ENCODE assay signal across 8 cellular contexts in genomic region chr12:112125250-112125999, GRCh38. TPM values are rescaled to one million over a fixed set of nuclear protein-coding genes. Genes with fewer than 3 reads are reported as not detected.
DNase-seq lines count a peak whose midpoint lies in the region; ATAC-seq and TF ChIP-seq lines count a peak whose summit lies in the region.

A gene with protein sequence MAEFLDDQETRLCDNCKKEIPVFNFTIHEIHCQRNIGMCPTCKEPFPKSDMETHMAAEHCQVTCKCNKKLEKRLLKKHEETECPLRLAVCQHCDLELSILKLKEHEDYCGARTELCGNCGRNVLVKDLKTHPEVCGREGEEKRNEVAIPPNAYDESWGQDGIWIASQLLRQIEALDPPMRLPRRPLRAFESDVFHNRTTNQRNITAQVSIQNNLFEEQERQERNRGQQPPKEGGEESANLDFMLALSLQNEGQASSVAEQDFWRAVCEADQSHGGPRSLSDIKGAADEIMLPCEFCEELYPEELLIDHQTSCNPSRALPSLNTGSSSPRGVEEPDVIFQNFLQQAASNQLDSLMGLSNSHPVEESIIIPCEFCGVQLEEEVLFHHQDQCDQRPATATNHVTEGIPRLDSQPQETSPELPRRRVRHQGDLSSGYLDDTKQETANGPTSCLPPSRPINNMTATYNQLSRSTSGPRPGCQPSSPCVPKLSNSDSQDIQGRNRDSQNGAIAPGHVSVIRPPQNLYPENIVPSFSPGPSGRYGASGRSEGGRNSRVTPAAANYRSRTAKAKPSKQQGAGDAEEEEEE (plus strand): TSS chr12:112125560. CDS start chr12:112130523, 4,963 bp downstream.

- H3K36me3 ChIP-seq in ascending aorta (no peaks in the 10 kb centered on the region), uterus (no peaks in the 10 kb centered on the region)

- H3K4me1 ChIP-seq in ascending aorta (peaks cover 17 to 34% of the 10 kb centered on the region in 2 donors), right cardiac atrium (ENCODE audit: control insufficient read depth, insufficient read depth, low read length) (peaks cover 6% of the 10 kb centered on the region), uterus (peaks cover 2 to 19% of the 10 kb centered on the region in 2 donors)

- under 1% methylated on average over 63 of the region's 63 CpGs for WGBS in right cardiac atrium

- H3K27me3 Mint-ChIP-seq in T-helper 2 cell treated with Interferon-gamma antibody and Interleukin-4, amounts not matched to agents 5 μg/mL and 100 μg/mL, for 36 hours (ENCODE audit: low read depth) = peaks cover 6% of the 10 kb centered on the region

- peak within 1 kb of the TSS; percentile 87 to 94 for H3K4me3 ChIP-seq in ascending aorta
- H3K4me3 ChIP-seq in right cardiac atrium (ENCODE audit: low read length) = peak within 1 kb of the TSS; percentile 61
- H3K4me3 ChIP-seq in uterus = peak within 1 kb of the TSS; percentile 54 to 90

- peak; percentile 96 to 99 for TF ChIP-seq POLR2A in uterus (IDR thresholded peaks at IDR 0.05)

- ATAC-seq in GM18502 (IDR thresholded peaks at IDR 0.05; ENCODE audit: poor library complexity, unreplicated experiment) (peak; percentile 93), HG02970 (IDR thresholded peaks at IDR 0.05; ENCODE audit: low FRiP score, unreplicated experiment) (peak; percentile 93), right cardiac atrium (peak; percentile 98 to 99)

- TF ChIP-seq CTCF in ascending aorta (IDR thresholded peaks at IDR 0.05) (no peak), uterus (IDR thresholded peaks at IDR 0.05) (no peak)

- DNase-seq in NCI-H1930 (lab: John Stamatoyannopoulos, UW) (peak; percentile 89 to 92), ascending aorta (ENCODE audit: low spot score in 2 of 2) (peak; percentile 92 to 98), right cardiac atrium (peak; percentile 98 to 100 (median 99)), pulmonary artery endothelial cell (ENCODE audit: low read depth, low spot score) (peak; percentile 85), uterus (peak; percentile 96 to 99)
- DNase-seq in T-helper 2 cell treated with Interferon-gamma antibody and Interleukin-4, amounts not matched to agents 5 μg/mL and 100 μg/mL, for 36 hours (ENCODE audit: low spot score) = peak; percentile 99

- H3K4me1 Mint-ChIP-seq in T-helper 2 cell treated with Interferon-gamma antibody and Interleukin-4, amounts not matched to agents 5 μg/mL and 100 μg/mL, for 36 hours (ENCODE audit: low read depth) = peaks cover 40% of the 10 kb centered on the region

- H3K9me3 Mint-ChIP-seq in T-helper 2 cell treated with Interferon-gamma antibody and Interleukin-4, amounts not matched to agents 5 μg/mL and 100 μg/mL, for 36 hours = no peaks in the 10 kb centered on the region

- H3K27me3 ChIP-seq in ascending aorta (no peaks in the 10 kb centered on the region), right cardiac atrium (ENCODE audit: control insufficient read depth, insufficient read depth) (no peaks in the 10 kb centered on the region), uterus (no peaks in the 10 kb centered on the region)

- no peaks in the 10 kb centered on the region for H3K9me3 ChIP-seq in ascending aorta
- no peaks in the 10 kb centered on the region for H3K9me3 ChIP-seq in right cardiac atrium (ENCODE audit: control insufficient read depth, low read length)
- no peaks in the 10 kb centered on the region for H3K9me3 ChIP-seq in uterus

- H3K27ac Mint-ChIP-seq in T-helper 2 cell treated with Interferon-gamma antibody and Interleukin-4, amounts not matched to agents 5 μg/mL and 100 μg/mL, for 36 hours = peak within 1 kb of the TSS; percentile 88

- H3K27ac ChIP-seq in ascending aorta (peak within 1 kb of the TSS; percentile 95 to 97), right cardiac atrium (ENCODE audit: low read length) (peak within 1 kb of the TSS; percentile 91), uterus (peak within 1 kb of the TSS; percentile 89 to 92)

- H3K4me3 Mint-ChIP-seq in T-helper 2 cell treated with Interferon-gamma antibody and Interleukin-4, amounts not matched to agents 5 μg/mL and 100 μg/mL, for 36 hours = peak within 1 kb of the TSS; percentile 85

- intact Hi-C loops in ascending aorta (cut with DNase I) = loop anchor here (1.0 to 10.0 kb wide), 4 partner anchors 17 to 292 kb away; partner anchors contain the start of genes ERP29, NAA25, PTPN11 and TMEM116
- intact Hi-C loops in right cardiac atrium (cut with DNase I) = no loop called here
- intact Hi-C loops in uterus (cut with DNase I; ENCODE audit: low total_unique reads) = no loop called here

- peaks cover 10% of the 10 kb centered on the region for H3K36me3 Mint-ChIP-seq in T-helper 2 cell treated with Interferon-gamma antibody and Interleukin-4, amounts not matched to agents 5 μg/mL and 100 μg/mL, for 36 hours (ENCODE audit: low read depth)

RNA-seq across cellular contexts. Expression of the gene that starts here (rescaled TPM):
- total RNA-seq in ascending aorta = 9.3 TPM
- total RNA-seq in right cardiac atrium = 10 to 100 TPM; 21.9 to 24.5 (median 23.9) TPM
- polyA plus RNA-seq in right cardiac atrium = 13.4 TPM
- total RNA-seq in pulmonary artery endothelial cell = 29.5 and 35.9 TPM in 2 replicates
- 10 to 100 TPM; 29.1 to 51.6 (median 34.4) TPM for total RNA-seq in uterus

Comparison
In these comparisons a context has a peak if more than half of its experiments do, and no peak if none do; other contexts are left out.
1. Peak in every context shown above with its lines: DNase-seq, ATAC-seq, H3K4me3 ChIP-seq and H3K27ac ChIP-seq.